In the genomic region with DNA sequence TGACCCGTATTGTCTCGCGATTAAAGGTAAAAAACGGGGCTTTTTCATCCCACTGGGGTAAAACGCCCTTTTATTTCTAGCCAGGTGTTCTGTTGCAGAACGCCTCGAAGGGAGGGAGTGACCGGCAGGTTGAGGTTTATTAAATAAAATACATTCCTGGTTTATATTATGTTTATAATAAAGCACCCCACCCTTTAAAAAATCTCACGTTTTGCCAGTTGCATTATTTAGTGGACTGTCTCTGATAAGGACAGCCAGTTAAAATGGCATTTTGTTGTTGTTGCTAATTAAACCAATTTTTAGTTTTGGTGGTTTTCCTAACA, we compare ENCODE assay signal across 8 cellular contexts. TPM values are rescaled to one million over a fixed set of nuclear protein-coding genes. Genes with fewer than 3 reads are reported as not detected.
DNase-seq lines count a peak whose midpoint lies in the region; ATAC-seq and TF ChIP-seq lines count a peak whose summit lies in the region.

No MANE protein-coding gene starts in this region.

- peaks cover 50% of the 10 kb centered on the region for H3K36me3 Mint-ChIP-seq in activated CD4-positive, alpha-beta memory T cell treated with anti-CD3 and anti-CD28 coated beads, Interleukin-2, amount 10 ng/mL, durations not matched to agents 7 days and 5 days (ENCODE audit: low read depth)

- H3K4me1 ChIP-seq in right cardiac atrium (ENCODE audit: control insufficient read depth, insufficient read depth, low read length) (no peaks in the 10 kb centered on the region), skeletal muscle tissue (ENCODE audit: control insufficient read depth in 3 of 3, insufficient read depth in 3 of 3, low read length in 3 of 3) (no peaks in the 10 kb centered on the region)

- under 1% methylated on average over 9 of the region's 9 CpGs for WGBS in right cardiac atrium

- no peaks in the 10 kb centered on the region for H3K27me3 Mint-ChIP-seq in activated CD4-positive, alpha-beta memory T cell treated with anti-CD3 and anti-CD28 coated beads, Interleukin-2, amount 10 ng/mL, durations not matched to agents 7 days and 5 days

- H3K9me3 ChIP-seq in right cardiac atrium (ENCODE audit: control insufficient read depth, low read length) (no peaks in the 10 kb centered on the region), skeletal muscle tissue (ENCODE audit: control insufficient read depth in 3 of 3, low read length in 3 of 3) (peaks cover 2 to 6% (median 6%) of the 10 kb centered on the region in 3 donors)

- TF ChIP-seq CTCF in GM13977 (IDR thresholded peaks at IDR 0.05; ENCODE audit: extremely low read depth, insufficient read depth, missing control alignments), result no peak

- DNase-seq in GM13977 (ENCODE audit: low spot score) (peak; percentile 65), right cardiac atrium (no peak), NCI-H345 (lab: John Stamatoyannopoulos, UW) (no peak)
- DNase-seq in activated CD4-positive, alpha-beta memory T cell treated with anti-CD3 and anti-CD28 coated beads, Interleukin-2, amount 10 ng/mL, durations not matched to agents 7 days and 5 days, result no peak

- peak overlapping the region; percentile 94 for H3K27ac Mint-ChIP-seq in activated CD4-positive, alpha-beta memory T cell treated with anti-CD3 and anti-CD28 coated beads, Interleukin-2, amount 10 ng/mL, durations not matched to agents 7 days and 5 days

- H3K36me3 ChIP-seq in skeletal muscle tissue (ENCODE audit: control insufficient read depth in 3 of 3, insufficient read depth in 3 of 3, low read length in 3 of 3), result peaks cover 2 to 8% (median 4%) of the 10 kb centered on the region in 3 donors

- H3K4me1 Mint-ChIP-seq in activated CD4-positive, alpha-beta memory T cell treated with anti-CD3 and anti-CD28 coated beads, Interleukin-2, amount 10 ng/mL, durations not matched to agents 7 days and 5 days, result peaks cover 12% of the 10 kb centered on the region

- ATAC-seq in right cardiac atrium (no peak), GM19467 (IDR thresholded peaks at IDR 0.05; ENCODE audit: unreplicated experiment) (no peak), HG02970 (IDR thresholded peaks at IDR 0.05; ENCODE audit: low FRiP score, unreplicated experiment) (no peak), GM19455 (IDR thresholded peaks at IDR 0.05; ENCODE audit: unreplicated experiment) (no peak)

- in situ Hi-C loops in GM13977 (cut with MboI; ENCODE audit: low pct_unique_long_range_greater_than_20kb, low sequenced_read_pairs, unreplicated experiment), result no loop called here

- H3K4me3 ChIP-seq in right cardiac atrium (ENCODE audit: low read length) (peak overlapping the region; percentile 79), skeletal muscle tissue (ENCODE audit: low read length in 3 of 3) (peak overlapping the region; percentile 77 to 87 (median 85))

- CTCF ChIA-PET in activated CD4-positive, alpha-beta memory T cell treated with anti-CD3 and anti-CD28 coated beads, Interleukin-2, amount 10 ng/mL, durations not matched to agents 7 days and 5 days (lab: Charles Lee), result no interaction called here

- H3K27me3 ChIP-seq in right cardiac atrium (ENCODE audit: control insufficient read depth, insufficient read depth), result no peaks in the 10 kb centered on the region
- peaks cover 0 to 2% (median 0%) of the 10 kb centered on the region in 3 donors for H3K27me3 ChIP-seq in skeletal muscle tissue (ENCODE audit: control insufficient read depth in 3 of 3, insufficient read depth in 3 of 3, low read length in 3 of 3)

- peak overlapping the region; percentile 85 for H3K27ac ChIP-seq in right cardiac atrium (ENCODE audit: low read length)
- H3K27ac ChIP-seq in skeletal muscle tissue (ENCODE audit: low read depth, low read length), result peak overlapping the region; percentile 54

- intact Hi-C loops in right cardiac atrium (cut with DNase I), result no loop called here

- peak overlapping the region; percentile 47 to 75 (median 67) for H3K9ac ChIP-seq in skeletal muscle tissue (ENCODE audit: low read depth in 1 of 3, low read length in 3 of 3)

- POLR2A ChIA-PET in activated CD4-positive, alpha-beta memory T cell treated with anti-CD3 and anti-CD28 coated beads, Interleukin-2, amount 10 ng/mL, durations not matched to agents 7 days and 5 days (lab: Charles Lee), result interaction anchor here (0.9 to 1.3 kb wide), 4 partner anchors 25 to 193 kb away, joined by 3 to 11 read pairs (median 4); a partner anchor contains a TSS

- H3K4me3 Mint-ChIP-seq in activated CD4-positive, alpha-beta memory T cell treated with anti-CD3 and anti-CD28 coated beads, Interleukin-2, amount 10 ng/mL, durations not matched to agents 7 days and 5 days, result peak overlapping the region; percentile 83

- peaks cover 33% of the 10 kb centered on the region for H3K9me3 Mint-ChIP-seq in activated CD4-positive, alpha-beta memory T cell treated with anti-CD3 and anti-CD28 coated beads, Interleukin-2, amount 10 ng/mL, durations not matched to agents 7 days and 5 days

RNA-seq across cellular contexts. Expression of a gene that starts 25.1 kb away (rescaled TPM):
- 1 to 10 TPM; 5.0 to 6.0 TPM for total RNA-seq in activated CD4-positive, alpha-beta memory T cell treated with anti-CD3 and anti-CD28 coated beads, Interleukin-2, amount 10 ng/mL, durations not matched to agents 7 days and 5 days
- total RNA-seq in right cardiac atrium, result 1 to 10 TPM; 4.0 to 4.7 (median 4.5) TPM
- 1.2 TPM for polyA plus RNA-seq in right cardiac atrium
- 3.7 TPM for total RNA-seq in skeletal muscle tissue

RNA-seq across cellular contexts. Expression of a gene that starts 40.4 kb away (rescaled TPM):
- total RNA-seq in activated CD4-positive, alpha-beta memory T cell treated with anti-CD3 and anti-CD28 coated beads, Interleukin-2, amount 10 ng/mL, durations not matched to agents 7 days and 5 days, result 1 to 10 TPM; 8.9 to 9.5 TPM
- 10 to 100 TPM in 3 of 4 donors, 1 to 10 TPM in 1; 9.6 to 12.5 (median 11.0) TPM for total RNA-seq in right cardiac atrium
- 4.3 TPM for polyA plus RNA-seq in right cardiac atrium
- 9.4 TPM for total RNA-seq in skeletal muscle tissue

RNA-seq across cellular contexts. Expression of a gene that starts 52.9 kb away (rescaled TPM):
- 1 to 10 TPM; 6.0 to 6.3 TPM for total RNA-seq in activated CD4-positive, alpha-beta memory T cell treated with anti-CD3 and anti-CD28 coated beads, Interleukin-2, amount 10 ng/mL, durations not matched to agents 7 days and 5 days
- total RNA-seq in right cardiac atrium (1 to 10 TPM; 2.1 to 3.9 (median 3.6) TPM), skeletal muscle tissue (3.7 TPM)
- polyA plus RNA-seq in right cardiac atrium, result 2.6 TPM
